1 cellular context compared by ENCODE assay signal in the genomic region with DNA sequence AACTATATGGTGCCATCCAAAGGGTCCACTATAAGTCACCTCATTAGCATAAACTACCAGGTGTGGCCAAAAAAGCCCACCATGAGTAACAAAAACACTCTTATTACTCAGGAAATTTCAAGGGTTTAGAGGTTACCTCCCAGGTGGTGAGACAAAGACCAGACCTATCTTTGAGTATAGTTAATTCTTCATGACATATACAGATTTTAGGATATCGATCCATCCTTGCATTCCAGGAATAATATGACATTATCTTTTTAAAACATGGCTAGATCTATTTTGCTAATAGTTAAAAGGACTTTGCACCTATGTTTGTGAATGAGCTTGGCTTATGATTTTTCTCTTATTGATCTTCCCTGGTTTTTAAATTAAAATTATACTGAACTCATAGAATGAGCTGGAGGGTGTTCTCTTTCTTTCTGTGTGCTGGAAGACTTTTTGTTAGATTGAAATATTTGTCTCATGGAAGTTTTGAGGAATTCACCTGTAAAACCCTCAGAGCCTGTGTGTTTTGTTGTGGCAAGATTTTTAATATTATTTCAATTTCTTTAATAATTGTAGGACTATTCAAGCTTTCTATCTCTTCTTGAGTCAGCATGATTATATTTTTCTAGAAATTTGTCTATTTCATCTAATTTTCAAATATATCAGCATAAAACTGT.
TF ChIP-seq lines count a peak whose summit lies in the region.

No MANE protein-coding gene starts in this region.

TF ChIP-seq in HCT116, 20 proteins besides CTCF, POLR2A, EP300 and RAD21 (continued from another document):
- TF ChIP-seq, protein P1, sequence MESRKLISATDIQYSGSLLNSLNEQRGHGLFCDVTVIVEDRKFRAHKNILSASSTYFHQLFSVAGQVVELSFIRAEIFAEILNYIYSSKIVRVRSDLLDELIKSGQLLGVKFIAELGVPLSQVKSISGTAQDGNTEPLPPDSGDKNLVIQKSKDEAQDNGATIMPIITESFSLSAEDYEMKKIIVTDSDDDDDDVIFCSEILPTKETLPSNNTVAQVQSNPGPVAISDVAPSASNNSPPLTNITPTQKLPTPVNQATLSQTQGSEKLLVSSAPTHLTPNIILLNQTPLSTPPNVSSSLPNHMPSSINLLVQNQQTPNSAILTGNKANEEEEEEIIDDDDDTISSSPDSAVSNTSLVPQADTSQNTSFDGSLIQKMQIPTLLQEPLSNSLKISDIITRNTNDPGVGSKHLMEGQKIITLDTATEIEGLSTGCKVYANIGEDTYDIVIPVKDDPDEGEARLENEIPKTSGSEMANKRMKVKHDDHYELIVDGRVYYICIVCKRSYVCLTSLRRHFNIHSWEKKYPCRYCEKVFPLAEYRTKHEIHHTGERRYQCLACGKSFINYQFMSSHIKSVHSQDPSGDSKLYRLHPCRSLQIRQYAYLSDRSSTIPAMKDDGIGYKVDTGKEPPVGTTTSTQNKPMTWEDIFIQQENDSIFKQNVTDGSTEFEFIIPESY (IDR thresholded peaks at IDR 0.05; ENCODE audit: extremely low read depth, insufficient replicate concordance, low read length): no peak
- TF ChIP-seq, protein P2, sequence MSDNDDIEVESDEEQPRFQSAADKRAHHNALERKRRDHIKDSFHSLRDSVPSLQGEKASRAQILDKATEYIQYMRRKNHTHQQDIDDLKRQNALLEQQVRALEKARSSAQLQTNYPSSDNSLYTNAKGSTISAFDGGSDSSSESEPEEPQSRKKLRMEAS (IDR thresholded peaks at IDR 0.05): no peak
- TF ChIP-seq ZNF274 (IDR thresholded peaks at IDR 0.05; ENCODE audit: low read depth, low read length) (no peak), SP1 (IDR thresholded peaks at IDR 0.05; ENCODE audit: low read depth) (no peak), EZH2phosphoT487 (IDR thresholded peaks at IDR 0.05; ENCODE audit: borderline replicate concordance) (no peak), CBX3 (IDR thresholded peaks at IDR 0.05; ENCODE audit: low read depth) (no peak; the same call in 1 of the 2 replicates), EZH2 (IDR thresholded peaks at IDR 0.05) (no peak), FOSL1 (IDR thresholded peaks at IDR 0.05; ENCODE audit: low read depth) (no peak), ELF1 (IDR thresholded peaks at IDR 0.05; ENCODE audit: borderline replicate concordance, low read depth) (no peak)
TF ChIP-seq in HCT116: peak in this region for 0.
